ENCODE assay signal across 1 cellular context in the genomic region with DNA sequence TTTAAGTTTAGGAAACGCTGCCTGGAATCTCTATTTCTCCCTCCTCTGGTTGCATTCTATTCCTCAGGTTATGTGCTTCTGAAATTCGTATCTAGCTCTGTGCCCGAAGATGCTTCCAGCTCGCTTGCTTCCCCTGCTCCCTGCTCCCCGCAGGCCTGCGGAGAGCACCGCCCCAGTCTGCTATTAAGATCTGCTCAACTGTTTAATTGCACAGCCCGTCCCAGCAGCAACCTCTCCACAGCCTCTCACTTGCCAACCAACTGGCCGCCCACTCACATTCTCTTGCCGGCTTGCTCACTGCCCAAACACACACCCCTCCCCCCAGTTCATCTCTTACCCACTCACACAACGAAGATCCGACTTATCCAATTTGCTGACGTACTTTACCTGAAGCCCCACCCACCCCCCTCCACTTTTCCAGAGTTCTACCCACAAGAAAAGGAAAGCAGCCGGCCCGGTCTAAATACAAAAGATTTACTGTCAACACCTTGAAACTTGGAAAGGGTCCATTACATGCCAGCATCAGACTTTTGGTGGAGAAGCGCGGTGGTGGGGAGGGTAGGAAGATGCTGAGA.
A peak's percentile ranks its signal among the peaks of the same experiment; 100 is the strongest.
TF ChIP-seq lines count a peak whose summit lies in the region.

No MANE protein-coding gene starts in this region.

TF ChIP-seq in HEK293, 187 proteins besides CTCF, POLR2A, EP300 and RAD21 (continued from another document and continues in another):
- TF ChIP-seq BCL6B (tag by site-specific recombination; IDR thresholded peaks at IDR 0.05) = no peak
- peak; percentile 96 for TF ChIP-seq SP7 (tag by site-specific recombination; IDR thresholded peaks at IDR 0.05)
- no peak for TF ChIP-seq ZNF174 (tag by site-specific recombination; IDR thresholded peaks at IDR 0.05)
- TF ChIP-seq ZNF114 (tag by site-specific recombination; IDR thresholded peaks at IDR 0.05) = no peak
- TF ChIP-seq GLI4 (tag by site-specific recombination; IDR thresholded peaks at IDR 0.05) = no peak
- no peak for TF ChIP-seq ZNF391 (tag by site-specific recombination; IDR thresholded peaks at IDR 0.05; ENCODE audit: borderline replicate concordance, low read depth)
- 0 out of 2 replicates have a peak, but pooled peaks have one; percentile 32 for TF ChIP-seq ZNF692 (tag by site-specific recombination; IDR thresholded peaks at IDR 0.05)
- no peak for TF ChIP-seq ZNF292 (tag by site-specific recombination; IDR thresholded peaks at IDR 0.05; ENCODE audit: borderline replicate concordance, low read depth)
- TF ChIP-seq, protein P1, sequence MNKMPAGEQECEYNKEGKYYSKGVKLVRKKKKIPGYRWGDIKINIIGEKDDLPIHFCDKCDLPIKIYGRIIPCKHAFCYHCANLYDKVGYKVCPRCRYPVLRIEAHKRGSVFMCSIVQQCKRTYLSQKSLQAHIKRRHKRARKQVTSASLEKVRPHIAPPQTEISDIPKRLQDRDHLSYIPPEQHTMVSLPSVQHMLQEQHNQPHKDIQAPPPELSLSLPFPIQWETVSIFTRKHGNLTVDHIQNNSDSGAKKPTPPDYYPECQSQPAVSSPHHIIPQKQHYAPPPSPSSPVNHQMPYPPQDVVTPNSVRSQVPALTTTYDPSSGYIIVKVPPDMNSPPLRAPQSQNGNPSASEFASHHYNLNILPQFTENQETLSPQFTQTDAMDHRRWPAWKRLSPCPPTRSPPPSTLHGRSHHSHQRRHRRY (tag by site-specific recombination; IDR thresholded peaks at IDR 0.05) = no peak
- peak; percentile 87 for TF ChIP-seq ZNF600 (tag by site-specific recombination; IDR thresholded peaks at IDR 0.05)
- TF ChIP-seq ZNF654 (tag by site-specific recombination; IDR thresholded peaks at IDR 0.05; ENCODE audit: low read depth) = no peak
- no peak for TF ChIP-seq YY1 (tag by site-specific recombination; IDR thresholded peaks at IDR 0.05)
- TF ChIP-seq ZNF791 (tag by site-specific recombination; IDR thresholded peaks at IDR 0.05) = no peak
- TF ChIP-seq, protein P2, sequence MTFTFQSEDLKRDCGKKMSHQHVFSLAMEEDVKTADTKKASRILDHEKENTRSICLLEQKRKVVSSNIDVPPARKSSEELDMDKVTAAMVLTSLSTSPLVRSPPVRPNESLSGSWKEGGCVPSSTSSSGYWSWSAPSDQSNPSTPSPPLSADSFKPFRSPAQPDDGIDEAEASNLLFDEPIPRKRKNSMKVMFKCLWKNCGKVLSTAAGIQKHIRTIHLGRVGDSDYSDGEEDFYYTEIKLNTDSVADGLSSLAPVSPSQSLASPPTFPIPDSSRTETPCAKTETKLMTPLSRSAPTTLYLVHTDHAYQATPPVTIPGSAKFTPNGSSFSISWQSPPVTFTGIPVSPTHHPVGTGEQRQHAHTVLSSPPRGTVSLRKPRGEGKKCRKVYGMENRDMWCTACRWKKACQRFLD (tag by site-specific recombination; IDR thresholded peaks at IDR 0.05) = no peak
- no peak for TF ChIP-seq ZNF837 (tag by site-specific recombination; IDR thresholded peaks at IDR 0.05)
- TF ChIP-seq ZNF416 (tag by site-specific recombination; IDR thresholded peaks at IDR 0.05) = no peak
- TF ChIP-seq ZNF239 (tag by site-specific recombination; IDR thresholded peaks at IDR 0.05) = no peak
- 0 out of 2 replicates have a peak, but pooled peaks have one; percentile 63 for TF ChIP-seq KLF17 (tag by site-specific recombination; IDR thresholded peaks at IDR 0.05)
- no peak for TF ChIP-seq ZNF184 (tag by site-specific recombination; IDR thresholded peaks at IDR 0.05)
- TF ChIP-seq ZNF223 (tag by site-specific recombination; IDR thresholded peaks at IDR 0.05) = no peak
- no peak for TF ChIP-seq ZNF19 (tag by site-specific recombination; IDR thresholded peaks at IDR 0.05; ENCODE audit: low read depth)
- TF ChIP-seq ZNF529 (tag by site-specific recombination; IDR thresholded peaks at IDR 0.05; ENCODE audit: insufficient replicate concordance) = no peak
- TF ChIP-seq OSR2 (tag by site-specific recombination; IDR thresholded peaks at IDR 0.05) = peak; percentile 93
- TF ChIP-seq ZNF18 (tag by site-specific recombination; IDR thresholded peaks at IDR 0.05) = 0 out of 2 replicates have a peak, but pooled peaks have one; percentile 28
- TF ChIP-seq ZNF48 (tag by site-specific recombination; IDR thresholded peaks at IDR 0.05) = no peak
- TF ChIP-seq ZNF202 (tag by site-specific recombination; IDR thresholded peaks at IDR 0.05; ENCODE audit: borderline replicate concordance) = no peak
- TF ChIP-seq ZNF670 (tag by site-specific recombination; IDR thresholded peaks at IDR 0.05; ENCODE audit: low read depth) = no peak
- no peak for TF ChIP-seq ZNF221 (tag by site-specific recombination; IDR thresholded peaks at IDR 0.05; ENCODE audit: borderline replicate concordance)
- TF ChIP-seq, protein P3, sequence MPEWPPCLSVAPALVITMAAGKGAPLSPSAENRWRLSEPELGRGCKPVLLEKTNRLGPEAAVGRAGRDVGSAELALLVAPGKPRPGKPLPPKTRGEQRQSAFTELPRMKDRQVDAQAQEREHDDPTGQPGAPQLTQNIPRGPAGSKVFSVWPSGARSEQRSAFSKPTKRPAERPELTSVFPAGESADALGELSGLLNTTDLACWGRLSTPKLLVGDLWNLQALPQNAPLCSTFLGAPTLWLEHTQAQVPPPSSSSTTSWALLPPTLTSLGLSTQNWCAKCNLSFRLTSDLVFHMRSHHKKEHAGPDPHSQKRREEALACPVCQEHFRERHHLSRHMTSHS (tag by site-specific recombination; IDR thresholded peaks at IDR 0.05) = no peak
- TF ChIP-seq RBAK (tag by site-specific recombination; IDR thresholded peaks at IDR 0.05) = no peak
- TF ChIP-seq ZBTB1 (tag by site-specific recombination; IDR thresholded peaks at IDR 0.05) = no peak
- no peak for TF ChIP-seq ZNF621 (tag by site-specific recombination; IDR thresholded peaks at IDR 0.05)
- TF ChIP-seq ZNF211 (tag by site-specific recombination; IDR thresholded peaks at IDR 0.05; ENCODE audit: low read depth) = no peak
- peak; percentile 81 for TF ChIP-seq SP2 (tag by site-specific recombination; IDR thresholded peaks at IDR 0.05)
- TF ChIP-seq ZNF248 (tag by site-specific recombination; IDR thresholded peaks at IDR 0.05) = no peak
- TF ChIP-seq ZBTB8A (tag by site-specific recombination; IDR thresholded peaks at IDR 0.05) = no peak
- no peak for TF ChIP-seq ZNF266 (tag by site-specific recombination; IDR thresholded peaks at IDR 0.05; ENCODE audit: low read depth)
- TF ChIP-seq GLIS1 (tag by site-specific recombination; IDR thresholded peaks at IDR 0.05) = 0 out of 2 replicates have a peak, but pooled peaks have one; percentile 23
- TF ChIP-seq ZSCAN16 (tag by site-specific recombination; IDR thresholded peaks at IDR 0.05) = no peak
- no peak for TF ChIP-seq GFI1B (tag by site-specific recombination; IDR thresholded peaks at IDR 0.05)
- no peak for TF ChIP-seq ZNF280C (tag by site-specific recombination; IDR thresholded peaks at IDR 0.05)
- TF ChIP-seq ZNF776 (tag by site-specific recombination; IDR thresholded peaks at IDR 0.05; ENCODE audit: borderline replicate concordance) = no peak
- TF ChIP-seq OVOL3 (tag by site-specific recombination; IDR thresholded peaks at IDR 0.05) = no peak
- TF ChIP-seq ZNF37A (tag by site-specific recombination; IDR thresholded peaks at IDR 0.05) = no peak
- TF ChIP-seq, protein P4, sequence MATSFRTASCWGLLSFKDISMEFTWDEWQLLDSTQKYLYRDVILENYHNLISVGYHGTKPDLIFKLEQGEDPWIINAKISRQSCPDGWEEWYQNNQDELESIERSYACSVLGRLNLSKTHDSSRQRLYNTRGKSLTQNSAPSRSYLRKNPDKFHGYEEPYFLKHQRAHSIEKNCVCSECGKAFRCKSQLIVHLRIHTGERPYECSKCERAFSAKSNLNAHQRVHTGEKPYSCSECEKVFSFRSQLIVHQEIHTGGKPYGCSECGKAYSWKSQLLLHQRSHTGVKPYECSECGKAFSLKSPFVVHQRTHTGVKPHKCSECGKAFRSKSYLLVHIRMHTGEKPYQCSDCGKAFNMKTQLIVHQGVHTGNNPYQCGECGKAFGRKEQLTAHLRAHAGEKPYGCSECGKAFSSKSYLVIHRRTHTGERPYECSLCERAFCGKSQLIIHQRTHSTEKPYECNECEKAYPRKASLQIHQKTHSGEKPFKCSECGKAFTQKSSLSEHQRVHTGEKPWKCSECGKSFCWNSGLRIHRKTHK (tag by site-specific recombination; IDR thresholded peaks at IDR 0.05) = no peak
- TF ChIP-seq, protein P5, sequence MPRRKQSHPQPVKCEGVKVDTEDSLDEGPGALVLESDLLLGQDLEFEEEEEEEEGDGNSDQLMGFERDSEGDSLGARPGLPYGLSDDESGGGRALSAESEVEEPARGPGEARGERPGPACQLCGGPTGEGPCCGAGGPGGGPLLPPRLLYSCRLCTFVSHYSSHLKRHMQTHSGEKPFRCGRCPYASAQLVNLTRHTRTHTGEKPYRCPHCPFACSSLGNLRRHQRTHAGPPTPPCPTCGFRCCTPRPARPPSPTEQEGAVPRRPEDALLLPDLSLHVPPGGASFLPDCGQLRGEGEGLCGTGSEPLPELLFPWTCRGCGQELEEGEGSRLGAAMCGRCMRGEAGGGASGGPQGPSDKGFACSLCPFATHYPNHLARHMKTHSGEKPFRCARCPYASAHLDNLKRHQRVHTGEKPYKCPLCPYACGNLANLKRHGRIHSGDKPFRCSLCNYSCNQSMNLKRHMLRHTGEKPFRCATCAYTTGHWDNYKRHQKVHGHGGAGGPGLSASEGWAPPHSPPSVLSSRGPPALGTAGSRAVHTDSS (tag by site-specific recombination; IDR thresholded peaks at IDR 0.05) = no peak
- TF ChIP-seq ZNF548 (tag by site-specific recombination; IDR thresholded peaks at IDR 0.05) = no peak
